ENCODE assay signal across 19 cellular contexts in genomic region chr22:33842006-33842354, GRCh38.
DNase-seq lines count a peak whose midpoint lies in the region; ATAC-seq and TF ChIP-seq lines count a peak whose summit lies in the region.
"Had no signal": no experiment of that assay in that cellular context is flagged by ENCODE, and none has a peak within 500 bp of the region (broad histone marks: within the 10 kb centered on the region; RNA-seq: fewer than 3 reads in every experiment).

No MANE protein-coding gene starts in this region.

- no peak for TF ChIP-seq CTCF in SU-DHL-6 (IDR thresholded peaks at IDR 0.05; ENCODE audit: insufficient read depth, low read length, poor library complexity, severe bottlenecking)

- peaks cover 38% of the 10 kb centered on the region for H3K4me1 ChIP-seq in BLaER1
- no peaks in the 10 kb centered on the region for H3K4me1 ChIP-seq in effector memory CD4-positive, alpha-beta T cell (ENCODE audit: control insufficient read depth, insufficient read depth, low read length, poor library complexity, severe bottlenecking)
- H3K4me1 ChIP-seq in neuronal stem cell (ENCODE audit: control insufficient read depth in 2 of 2, insufficient read depth in 1 of 2, low read depth in 1 of 2, low read length in 2 of 2) = peaks cover 0 to 4% of the 10 kb centered on the region in 2 donors
- H3K4me1 ChIP-seq: pancreas had no signal

- H3K9me2 ChIP-seq in SU-DHL-6 (replicated peaks; ENCODE audit: insufficient read depth, low read length) = no peaks in the 10 kb centered on the region

- peak overlapping the region; percentile 49 for H3K27ac ChIP-seq in BLaER1
- peak overlapping the region; percentile 78 for H3K27ac ChIP-seq in SU-DHL-6 (ENCODE audit: low read depth, low read length)
- no peak overlapping the region for H3K27ac ChIP-seq in effector memory CD4-positive, alpha-beta T cell (ENCODE audit: insufficient read depth, low read length, poor library complexity, severe bottlenecking)
- no peak overlapping the region for H3K27ac ChIP-seq in neuronal stem cell (replicated peaks; ENCODE audit: low read length)
- H3K27ac ChIP-seq: pancreas had no signal

- ATAC-seq in GM19455 (IDR thresholded peaks at IDR 0.05; ENCODE audit: unreplicated experiment) (peak; percentile 56), HG03045 (IDR thresholded peaks at IDR 0.05; ENCODE audit: unreplicated experiment) (peak; percentile 68)
- ATAC-seq: activated T-cell treated with anti-CD3 and anti-CD28 coated beads, Interleukin-2, amount 50 U/mL, for 4 hours; CD8-positive, alpha-beta T cell; pancreas; stimulated activated naive CD8-positive, alpha-beta T cell treated with anti-CD3 and anti-CD28 coated beads, Interleukin-15, Interleukin-2, amounts not matched to agents 100 U/mL and 50 U/mL, for 24 hours had no signal

- no CpG with 5 or more reads among the region's 12 CpGs for WGBS in neuronal stem cell (ENCODE audit: extremely low coverage in 2 of 2, insufficient read length in 2 of 2, insufficient replicate concordance in 1 of 2), 2 donors

- H4K8ac ChIP-seq in neuronal stem cell (ENCODE audit: low read depth, low read length) = no peak overlapping the region

- H3K4ac ChIP-seq in neuronal stem cell (ENCODE audit: low read length) = no peak overlapping the region

- H3K27me3 ChIP-seq in BLaER1 = no peaks in the 10 kb centered on the region
- no peaks in the 10 kb centered on the region for H3K27me3 ChIP-seq in SU-DHL-6 (ENCODE audit: low read length)
- H3K27me3 ChIP-seq in effector memory CD4-positive, alpha-beta T cell (replicated peaks; ENCODE audit: control insufficient read depth, insufficient read depth, low read length, poor library complexity, severe bottlenecking) = no peaks in the 10 kb centered on the region
- H3K27me3 ChIP-seq in neuronal stem cell (ENCODE audit: control insufficient read depth in 3 of 3, insufficient read depth in 3 of 3, low read depth in 1 of 3, low read length in 3 of 3) = no peaks in the 10 kb centered on the region
- H3K27me3 ChIP-seq: pancreas had no signal

- H2BK5ac ChIP-seq in neuronal stem cell (ENCODE audit: low read length) = no peak overlapping the region

- H2BK120ac ChIP-seq in neuronal stem cell (ENCODE audit: low read depth, low read length) = no peak overlapping the region

- H2AFZ ChIP-seq in SU-DHL-6 (ENCODE audit: low read depth, low read length, severe bottlenecking) (no peak overlapping the region), neuronal stem cell (ENCODE audit: low read length) (no peak overlapping the region)

- no peaks in the 10 kb centered on the region for H3K79me1 ChIP-seq in neuronal stem cell (ENCODE audit: low read depth, low read length)

- H3K9me3 ChIP-seq in BLaER1 (peaks cover 11% of the 10 kb centered on the region), SU-DHL-6 (ENCODE audit: insufficient read depth, low read length) (peaks cover 4% of the 10 kb centered on the region; the same call in 1 of the 2 replicates), neuronal stem cell (replicated peaks in 1 of 2; ENCODE audit: control insufficient read depth in 2 of 2, insufficient read depth in 1 of 2, low read depth in 1 of 2, low read length in 2 of 2) (peaks cover 0 to 4% of the 10 kb centered on the region in 2 donors)
- no peaks in the 10 kb centered on the region for H3K9me3 ChIP-seq in effector memory CD4-positive, alpha-beta T cell (ENCODE audit: control insufficient read depth, low read length)
- H3K9me3 ChIP-seq: pancreas had no signal

- H2AK5ac ChIP-seq in neuronal stem cell (ENCODE audit: low read depth, low read length) = no peak overlapping the region

- no peak overlapping the region for H3K18ac ChIP-seq in neuronal stem cell (ENCODE audit: low read length)

- H3K14ac ChIP-seq in neuronal stem cell (ENCODE audit: low read length) = no peak overlapping the region

- H3K23ac ChIP-seq in neuronal stem cell (ENCODE audit: low read depth, low read length, poor library complexity) = no peak overlapping the region

- H3K79me2 ChIP-seq in SU-DHL-6 (ENCODE audit: insufficient read depth, low read length) = no peaks in the 10 kb centered on the region

- no peak overlapping the region for H2BK12ac ChIP-seq in neuronal stem cell (ENCODE audit: low read length)

- peaks cover 11% of the 10 kb centered on the region; the same call in 1 of the 2 replicates for H3F3A ChIP-seq in SU-DHL-6 (ENCODE audit: insufficient read depth)

- DNase-seq in effector memory CD4-positive, alpha-beta T cell = no peak
- DNase-seq in NCI-H2227 treated with DMSO at 0.1 percent for 48 hours (lab: John Stamatoyannopoulos, UW) (no peak), neuronal stem cell (ENCODE audit: low spot score) (no peak), NCI-H510A (lab: John Stamatoyannopoulos, UW) (no peak)
- DNase-seq: activated CD4-positive, alpha-beta T cell treated with anti-CD3 and anti-CD28 coated beads, Interleukin-2, amount 50 U/mL, for 1 hour; activated naive CD8-positive, alpha-beta T cell treated with anti-CD3 and anti-CD28 coated beads for 36 hours; activated T-cell treated with anti-CD3 and anti-CD28 coated beads, Interleukin-2, amount 50 U/mL, for 4 hours; CD8-positive, alpha-beta T cell; GDM1; GOT3; NCI-H526; pancreas; stimulated activated naive CD8-positive, alpha-beta T cell treated with anti-CD3 and anti-CD28 coated beads, Interleukin-15, Interleukin-2, amounts not matched to agents 100 U/mL and 50 U/mL, for 24 hours; T-helper 9 cell had no signal

- 0 out of 2 replicates have a peak, but pooled peaks cover 1% of the 10 kb centered on the region for H3K36me3 ChIP-seq in BLaER1
- no peaks in the 10 kb centered on the region for H3K36me3 ChIP-seq in SU-DHL-6 (ENCODE audit: low read length)
- no peaks in the 10 kb centered on the region for H3K36me3 ChIP-seq in effector memory CD4-positive, alpha-beta T cell (ENCODE audit: control insufficient read depth, insufficient read depth, low read length)
- H3K36me3 ChIP-seq in neuronal stem cell (replicated peaks in 1 of 2; ENCODE audit: control insufficient read depth in 2 of 2, insufficient read depth in 2 of 2, low read length in 2 of 2) = no peaks in the 10 kb centered on the region
- H3K36me3 ChIP-seq: pancreas had no signal

- H3K4me2 ChIP-seq in BLaER1 (peak overlapping the region; percentile 82), SU-DHL-6 (ENCODE audit: low read depth, low read length, poor library complexity, severe bottlenecking) (peak overlapping the region; percentile 48), neuronal stem cell (ENCODE audit: insufficient read depth, low read length, poor library complexity, severe bottlenecking) (no peak overlapping the region)
- H3K4me2 ChIP-seq: smooth muscle cell had no signal

- H3K4me3 ChIP-seq in BLaER1 (peak overlapping the region; percentile 50), SU-DHL-6 (ENCODE audit: insufficient read depth, low read length, poor library complexity, severe bottlenecking) (peak overlapping the region; percentile 16), neuronal stem cell (ENCODE audit: low read length in 2 of 2) (no peak overlapping the region)
- H3K4me3 ChIP-seq in effector memory CD4-positive, alpha-beta T cell (ENCODE audit: insufficient read depth, low read depth, low read length, poor library complexity, severe bottlenecking) = no peak overlapping the region
- H3K4me3 ChIP-seq: pancreas, smooth muscle cell had no signal

- H4K20me1 ChIP-seq in BLaER1 (no peaks in the 10 kb centered on the region; the same call in 1 of the 2 replicates), SU-DHL-6 (ENCODE audit: low read depth, low read length) (no peaks in the 10 kb centered on the region)

- no peak overlapping the region for H2BK15ac ChIP-seq in neuronal stem cell (ENCODE audit: low read length)

- H4K91ac ChIP-seq in neuronal stem cell (ENCODE audit: low read depth, low read length, poor library complexity) = no peak overlapping the region

- H3K9ac ChIP-seq in BLaER1 = peak overlapping the region; percentile 59
- peak overlapping the region; percentile 10; the same call in 1 of the 2 replicates for H3K9ac ChIP-seq in SU-DHL-6 (ENCODE audit: low read length)
- no peak overlapping the region for H3K9ac ChIP-seq in neuronal stem cell (ENCODE audit: low read depth, low read length, poor library complexity)

Comparison
In these comparisons a context has a peak if more than half of its experiments do, and no peak if none do; other contexts are left out.
1. H3K27ac ChIP-seq: peak in BLaER1 (single experiment) and SU-DHL-6 (single experiment); none in effector memory CD4-positive, alpha-beta T cell (single experiment) and neuronal stem cell (single experiment).
2. H3K4me3 ChIP-seq: peak in BLaER1 (single experiment) and SU-DHL-6 (single experiment); none in effector memory CD4-positive, alpha-beta T cell (single experiment) and neuronal stem cell (0 of 2).